Comparison of ENCODE assay signal across 1 cellular context in genomic region chr20:32685541-32686529, GRCh38.
TF ChIP-seq lines count a peak whose summit lies in the region.

No MANE protein-coding gene starts in this region.

TF ChIP-seq in K562, 482 proteins besides CTCF, POLR2A, EP300 and RAD21 (continued from another document):
- no peak for TF ChIP-seq NR2C2 (CRISPR knock-in tag; IDR thresholded peaks at IDR 0.05)
- peak; percentile 48; the same call in 1 of the 2 replicates for TF ChIP-seq NR2C2 (tag; IDR thresholded peaks at IDR 0.05)
- TF ChIP-seq TAL1 (IDR thresholded peaks at IDR 0.05) = 0 out of 2 replicates have a peak, but pooled peaks have one; percentile 10
- no peak for TF ChIP-seq LARP7 (IDR thresholded peaks at IDR 0.05)
- TF ChIP-seq IRF9 (tag; IDR thresholded peaks at IDR 0.05) = no peak
- peak; percentile 52; the same call in 1 of the 2 replicates for TF ChIP-seq ZNF384 (IDR thresholded peaks at IDR 0.05; ENCODE audit: low read depth, low read length)
- TF ChIP-seq JUN (IDR thresholded peaks at IDR 0.05; ENCODE audit: borderline replicate concordance, low read depth, low read length) = peak; percentile 53; the same call in 1 of the 2 replicates
- no peak for TF ChIP-seq JUN (CRISPR knock-in tag; IDR thresholded peaks at IDR 0.05; ENCODE audit: borderline replicate concordance)
- no peak for TF ChIP-seq CHCHD3 (CRISPR knock-in tag; IDR thresholded peaks at IDR 0.05)
- no peak for TF ChIP-seq SMAD2 (IDR thresholded peaks at IDR 0.05; ENCODE audit: low read depth, low read length)
- TF ChIP-seq PBX2 (CRISPR knock-in tag; IDR thresholded peaks at IDR 0.05; ENCODE audit: low read depth) = no peak
- peak; percentile 76 for TF ChIP-seq PBX2 (tag; conservative IDR thresholded peaks at IDR 0.05; ENCODE audit: low read depth)
- no peak for TF ChIP-seq PTBP1 (IDR thresholded peaks at IDR 0.05; ENCODE audit: low read depth, low read length)
- peak; percentile 41; the same call in 1 of the 2 replicates for TF ChIP-seq BCOR (IDR thresholded peaks at IDR 0.05)
- peak; percentile 84 for TF ChIP-seq NFIC (IDR thresholded peaks at IDR 0.05)
- TF ChIP-seq TAF1 (IDR thresholded peaks at IDR 0.05; ENCODE audit: control insufficient read depth, extremely low read depth, insufficient read depth, low read length, severe bottlenecking) = peak; percentile 52
- peak; percentile 74; the same call in 1 of the 2 replicates for TF ChIP-seq SMARCE1 (IDR thresholded peaks at IDR 0.05)
- TF ChIP-seq EGR1 (conservative IDR thresholded peaks at IDR 0.05) = peak; percentile 23; the same call in 1 of the 2 replicates
- no peak for TF ChIP-seq ZBTB40 (IDR thresholded peaks at IDR 0.05)
- no peak for TF ChIP-seq ZBTB40 (CRISPR knock-in tag; IDR thresholded peaks at IDR 0.05)
- peak; percentile 62 for TF ChIP-seq CBFA2T2 (conservative IDR thresholded peaks at IDR 0.05)
- TF ChIP-seq ZBTB7A (IDR thresholded peaks at IDR 0.05; ENCODE audit: borderline replicate concordance, control insufficient read depth, low read depth, low read length) = peak; percentile 57; the same call in 1 of the 2 replicates
- no peak for TF ChIP-seq MBD1 (CRISPR knock-in tag; IDR thresholded peaks at IDR 0.05)
- TF ChIP-seq RBFOX2 (IDR thresholded peaks at IDR 0.05; ENCODE audit: low read depth, low read length) = peak; percentile 44; the same call in 1 of the 2 replicates
- TF ChIP-seq CBX3 (IDR thresholded peaks at IDR 0.05; ENCODE audit: borderline replicate concordance in 1 of 2, low read length in 2 of 2) = peak in 1 of 2 experiments; percentile 27; a peak in 1 of 3 replicates
- no peak for TF ChIP-seq NR3C1 (CRISPR knock-in tag; IDR thresholded peaks at IDR 0.05)
- TF ChIP-seq ETS1 (conservative IDR thresholded peaks at IDR 0.05; ENCODE audit: control insufficient read depth, low read depth, low read length) = 0 out of 2 replicates have a peak, but pooled peaks have one; percentile 35
- TF ChIP-seq DPF2 (IDR thresholded peaks at IDR 0.05) = peak; percentile 72
- no peak for TF ChIP-seq CHD4 (IDR thresholded peaks at IDR 0.05; ENCODE audit: insufficient read depth, insufficient replicate concordance, low read depth, low read length, poor library complexity, severe bottlenecking)
- TF ChIP-seq ZNF316 (IDR thresholded peaks at IDR 0.05) = peak; percentile 8; the same call in 1 of the 2 replicates
- TF ChIP-seq MEIS2 (IDR thresholded peaks at IDR 0.05; ENCODE audit: partially characterized antibody) = peak; percentile 91
- no peak for TF ChIP-seq ZBTB12 (CRISPR knock-in tag; IDR thresholded peaks at IDR 0.05)
- 0 out of 2 replicates have a peak, but pooled peaks have one; percentile 18 for TF ChIP-seq ZBTB2 (IDR thresholded peaks at IDR 0.05)
- TF ChIP-seq FOSL1 (tag; conservative IDR thresholded peaks at IDR 0.05) = peak; percentile 48
- TF ChIP-seq ZNF77 (CRISPR knock-in tag; IDR thresholded peaks at IDR 0.05) = no peak
